17 cellular contexts compared by ENCODE assay signal in the genomic region with DNA sequence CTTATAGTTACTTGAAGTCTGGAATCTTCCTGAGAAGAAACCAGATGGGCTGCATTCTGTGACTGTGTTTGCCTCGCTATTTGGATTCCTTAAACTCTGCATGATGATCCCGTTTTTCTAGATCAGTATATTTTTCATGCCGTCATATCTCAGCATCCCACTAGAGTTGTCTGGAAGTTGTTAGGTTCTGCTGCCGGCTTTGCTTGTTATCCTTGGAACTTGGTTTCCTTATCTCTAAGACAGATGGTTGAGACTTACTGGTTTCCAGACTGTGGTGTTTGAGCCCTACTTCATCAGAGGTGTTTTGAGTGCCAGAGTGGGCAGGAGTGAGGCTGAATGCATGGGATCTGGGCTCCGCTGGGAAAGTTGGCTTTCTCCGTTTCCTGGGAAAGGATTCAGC. TPM values are rescaled to one million over a fixed set of nuclear protein-coding genes. Genes with fewer than 3 reads are reported as not detected.
DNase-seq lines count a peak whose midpoint lies in the region; ATAC-seq, FAIRE-seq and TF ChIP-seq lines count a peak whose summit lies in the region.
"Had no signal": no experiment of that assay in that cellular context is flagged by ENCODE, and none has a peak within 500 bp of the region (broad histone marks: within the 10 kb centered on the region; RNA-seq: fewer than 3 reads in every experiment).

No MANE protein-coding gene starts in this region.

- H2BK120ac ChIP-seq in H1 (replicated peaks; ENCODE audit: low read depth, low read length), result no peak overlapping the region

- no peak overlapping the region for H3K9ac ChIP-seq in H1 (replicated peaks in 1 of 4; ENCODE audit: extremely low read depth in 1 of 4, low read depth in 3 of 4, low read length in 3 of 4)
- no peak overlapping the region for H3K9ac ChIP-seq in neural progenitor cell

- FAIRE-seq in H1 (lab: Jason Lieb, UNC), result no peak

- H2AK5ac ChIP-seq in H1 (ENCODE audit: low read depth, low read length), result no peak overlapping the region

- TF ChIP-seq POLR2A in H1 (IDR thresholded peaks at IDR 0.05; ENCODE audit: control extremely low read depth in 1 of 2, low read depth in 2 of 2, low read length in 2 of 2), result no peak

- no peak overlapping the region for H3K18ac ChIP-seq in H1 (ENCODE audit: extremely low read depth, low read length)

- H3K36me3 ChIP-seq in GM23338 (ENCODE audit: insufficient read depth), result peaks cover 5% of the 10 kb centered on the region
- peaks cover 0 to 21% (median 2%) of the 10 kb centered on the region in 4 experiments; a peak in 4 of 8 replicates for H3K36me3 ChIP-seq in H1 (ENCODE audit: control insufficient read depth in 2 of 4, insufficient read depth in 4 of 4, low read length in 3 of 4)
- H3K36me3 ChIP-seq in neural progenitor cell, result no peaks in the 10 kb centered on the region
- peaks cover 6 to 85% (median 8%) of the 10 kb centered on the region in 3 experiments for H3K36me3 ChIP-seq in naive thymus-derived CD4-positive, alpha-beta T cell (ENCODE audit: control insufficient read depth in 2 of 3, insufficient read depth in 3 of 3, low read length in 3 of 3)

- H3K23ac ChIP-seq in H1 (ENCODE audit: insufficient read length), result no peak overlapping the region

- ATAC-seq in GM23338, result no peak
- no peak for ATAC-seq in WTC11
- no peak for ATAC-seq in naive thymus-derived CD4-positive, alpha-beta T cell

- TF ChIP-seq CTCF in GM23338 (conservative IDR thresholded peaks at IDR 0.05; ENCODE audit: low read depth in 2 of 2) (no peak), WTC11 (IDR thresholded peaks at IDR 0.05) (no peak), H1 (IDR thresholded peaks at IDR 0.05; ENCODE audit: control extremely low read depth in 1 of 3, insufficient read depth in 1 of 3, low read depth in 1 of 3, low read length in 3 of 3) (no peak), neural progenitor cell (IDR thresholded peaks at IDR 0.05) (no peak)

- POLR2A ChIA-PET in WTC11 (lab: Charles Lee), result no interaction called here
- POLR2A ChIA-PET in H1 (lab: Charles Lee; ENCODE audit: partially characterized antibody), result interaction anchor here (1.0 to 3.5 kb wide), 4 partner anchors 8 to 58 kb away, joined by 3 to 8 read pairs (median 4); a partner anchor contains a TSS
- POLR2A ChIA-PET in naive thymus-derived CD4-positive, alpha-beta T cell (lab: Charles Lee), result no interaction called here

- H3K4me3 Mint-ChIP-seq in GM23338 (no peak overlapping the region), WTC11 (no peak overlapping the region), neural progenitor cell (no peak overlapping the region)
- no peak overlapping the region for H3K4me3 Mint-ChIP-seq in naive thymus-derived CD4-positive, alpha-beta T cell
- H3K4me3 Mint-ChIP-seq: B cell; CD4-positive, alpha-beta memory T cell had no signal

- no peak overlapping the region for H3K56ac ChIP-seq in H1 (replicated peaks; ENCODE audit: insufficient read length, low read depth, low read length)

- H4K8ac ChIP-seq in H1 (ENCODE audit: extremely low read depth, insufficient read depth, low read length), result no peak overlapping the region

- H3F3A ChIP-seq in GM23338 (replicated peaks; ENCODE audit: low read depth) (0 out of 2 replicates have a peak, but pooled peaks cover 5% of the 10 kb centered on the region), neural progenitor cell (ENCODE audit: low read depth) (no peaks in the 10 kb centered on the region)

- H2AFZ ChIP-seq in GM23338, result no peak overlapping the region
- H2AFZ ChIP-seq in H1 (ENCODE audit: low read length), result no peak overlapping the region
- no peak overlapping the region for H2AFZ ChIP-seq in neural progenitor cell (replicated peaks)

- no peak for DNase-seq in GM23338 (ENCODE audit: low spot score)
- no peak for DNase-seq in WTC11 (ENCODE audit: low spot score)
- no peak for DNase-seq in H1 (ENCODE audit: low read depth in 1 of 2, low spot score in 2 of 2)
- DNase-seq in neural progenitor cell (ENCODE audit: low spot score), result no peak
- no peak for DNase-seq in germinal center (ENCODE audit: low spot score)
- DNase-seq in naive thymus-derived CD4-positive, alpha-beta T cell, result no peak
- no peak for DNase-seq in NCI-H2196 (lab: John Stamatoyannopoulos, UW; ENCODE audit: unreplicated experiment)
- DNase-seq: CD4-positive, alpha-beta memory T cell; DMS79 treated with DMSO at 0.1 percent for 48 hours; KBM-7; NCI-H1436; NCI-H2029; NCI-H2171; NCI-H446 treated with DMSO at 0.1 percent for 48 hours; NK-92 treated with Interleukin-12 subunit alpha and Interleukin-12 subunit beta, amount 100 ng/mL, for 24 hours; SHP77 treated with DMSO at 0.1 percent for 48 hours had no signal

- no peaks in the 10 kb centered on the region for H3K9me2 ChIP-seq in GM23338 (ENCODE audit: insufficient read depth)

- H3K9me3 ChIP-seq in H1 (ENCODE audit: insufficient read depth in 2 of 2, low read depth in 1 of 2, low read length in 1 of 2) (no peaks in the 10 kb centered on the region), neural progenitor cell (ENCODE audit: low read depth) (no peaks in the 10 kb centered on the region)
- no peaks in the 10 kb centered on the region for H3K9me3 ChIP-seq in naive thymus-derived CD4-positive, alpha-beta T cell (ENCODE audit: control insufficient read depth in 2 of 3, low read length in 3 of 3)

- H2BK20ac ChIP-seq in H1 (ENCODE audit: low read length), result no peak overlapping the region

- H3K27me3 Mint-ChIP-seq in GM23338 (ENCODE audit: insufficient read depth, low read depth, poor library complexity), result peaks cover 4% of the 10 kb centered on the region
- no peaks in the 10 kb centered on the region for H3K27me3 Mint-ChIP-seq in WTC11 (ENCODE audit: low read depth)
- no peaks in the 10 kb centered on the region for H3K27me3 Mint-ChIP-seq in neural progenitor cell (ENCODE audit: insufficient read depth, low read depth)
- no peaks in the 10 kb centered on the region for H3K27me3 Mint-ChIP-seq in naive thymus-derived CD4-positive, alpha-beta T cell
- H3K27me3 Mint-ChIP-seq: B cell; CD4-positive, alpha-beta memory T cell had no signal

- no peak for TF ChIP-seq EP300 in H1 (IDR thresholded peaks at IDR 0.05; ENCODE audit: borderline replicate concordance in 1 of 2, low read depth in 2 of 2, low read length in 2 of 2)

- intact Hi-C loops in naive thymus-derived CD4-positive, alpha-beta T cell (cut with micrococcal nuclease), result no loop called here

- H2BK12ac ChIP-seq in H1 (ENCODE audit: low read depth, low read length), result 0 out of 2 replicates have a peak overlapping the region, but pooled peaks have one; percentile 56

- H2BK5ac ChIP-seq in H1 (ENCODE audit: low read depth, low read length), result peak overlapping the region; percentile 37; the same call in 1 of the 2 replicates

- no peak overlapping the region for H4K5ac ChIP-seq in H1 (ENCODE audit: insufficient read length, low read depth, low read length)

- H3K4me2 ChIP-seq in GM23338 (peak overlapping the region; percentile 21), H1 (ENCODE audit: insufficient read depth in 1 of 2, low read depth in 2 of 2, low read length in 2 of 2) (no peak overlapping the region), neural progenitor cell (no peak overlapping the region)

- H3K79me2 ChIP-seq in GM23338 (replicated peaks; ENCODE audit: insufficient read depth), result peaks cover 12% of the 10 kb centered on the region
- peaks cover 0 to 4% of the 10 kb centered on the region in 2 experiments; a peak in 1 of 4 replicates for H3K79me2 ChIP-seq in H1 (ENCODE audit: control insufficient read depth in 1 of 2, insufficient read depth in 2 of 2, low read length in 2 of 2)
- H3K79me2 ChIP-seq in neural progenitor cell (ENCODE audit: low read depth), result peaks cover 11% of the 10 kb centered on the region

- no peak overlapping the region for H4K91ac ChIP-seq in H1 (replicated peaks; ENCODE audit: insufficient read length, low read length)

- no peak overlapping the region for H3K4ac ChIP-seq in H1 (replicated peaks; ENCODE audit: insufficient read length, low read depth, low read length)

- TF ChIP-seq RAD21 in H1 (IDR thresholded peaks at IDR 0.05 in 1 of 2, conservative IDR thresholded peaks at IDR 0.05 in 1 of 2; ENCODE audit: low read depth in 2 of 2, low read length in 2 of 2), result no peak

- H4K20me1 ChIP-seq in GM23338 (replicated peaks; ENCODE audit: insufficient read depth) (no peaks in the 10 kb centered on the region; the same call in 1 of the 2 replicates), H1 (replicated peaks in 1 of 2; ENCODE audit: control insufficient read depth in 1 of 2, insufficient read depth in 2 of 2, low read length in 2 of 2) (peaks cover 0 to 4% of the 10 kb centered on the region in 2 experiments), neural progenitor cell (ENCODE audit: low read depth) (peaks cover 26% of the 10 kb centered on the region)

- 0 out of 2 replicates have a peak, but pooled peaks cover 1% of the 10 kb centered on the region for H3K23me2 ChIP-seq in H1 (ENCODE audit: low read depth, low read length)

- H3K27ac ChIP-seq in GM23338 (ENCODE audit: low read depth), result peak overlapping the region; percentile 82; the same call in 1 of the 2 replicates
- H3K27ac ChIP-seq in H1 (ENCODE audit: low read depth, low read length), result no peak overlapping the region
- H3K27ac ChIP-seq in neural progenitor cell, result no peak overlapping the region
- no peak overlapping the region for H3K27ac ChIP-seq in naive thymus-derived CD4-positive, alpha-beta T cell (ENCODE audit: low read depth, low read length)

- H3K4me1 Mint-ChIP-seq in GM23338, result peaks cover 45% of the 10 kb centered on the region
- H3K4me1 Mint-ChIP-seq in WTC11, result peaks cover 44% of the 10 kb centered on the region
- peaks cover 13% of the 10 kb centered on the region for H3K4me1 Mint-ChIP-seq in neural progenitor cell
- peaks cover 2 to 14% (median 11%) of the 10 kb centered on the region in 7 donors for H3K4me1 Mint-ChIP-seq in naive thymus-derived CD4-positive, alpha-beta T cell

- H3K27me3 ChIP-seq in GM23338 (ENCODE audit: insufficient read depth), result no peaks in the 10 kb centered on the region
- no peaks in the 10 kb centered on the region for H3K27me3 ChIP-seq in H1 (replicated peaks in 1 of 4; ENCODE audit: control insufficient read depth in 3 of 4, extremely low read depth in 1 of 4, insufficient read depth in 3 of 4, low read length in 3 of 4)
- no peaks in the 10 kb centered on the region for H3K27me3 ChIP-seq in neural progenitor cell
- no peaks in the 10 kb centered on the region for H3K27me3 ChIP-seq in naive thymus-derived CD4-positive, alpha-beta T cell (ENCODE audit: control insufficient read depth in 2 of 2, insufficient read depth in 2 of 2, low read length in 2 of 2)

- no peak overlapping the region for H3K4me3 ChIP-seq in GM23338
- no peak overlapping the region for H3K4me3 ChIP-seq in H1 (ENCODE audit: extremely low read depth in 1 of 4, insufficient read depth in 2 of 4, low read depth in 3 of 4, low read length in 4 of 4)
- H3K4me3 ChIP-seq in neural progenitor cell, result no peak overlapping the region
- H3K4me3 ChIP-seq in naive thymus-derived CD4-positive, alpha-beta T cell (ENCODE audit: low read length), result no peak overlapping the region

- H3K79me1 ChIP-seq in H1 (ENCODE audit: low read depth, low read length), result peaks cover 4% of the 10 kb centered on the region

- H3K4me1 ChIP-seq in GM23338 (ENCODE audit: insufficient read depth), result peaks cover 37% of the 10 kb centered on the region
- H3K4me1 ChIP-seq in H1 (replicated peaks in 1 of 4; ENCODE audit: control insufficient read depth in 3 of 4, insufficient read depth in 4 of 4, low read length in 3 of 4), result peaks cover 5 to 19% (median 14%) of the 10 kb centered on the region in 4 experiments
- H3K4me1 ChIP-seq in neural progenitor cell, result no peaks in the 10 kb centered on the region
- H3K4me1 ChIP-seq in naive thymus-derived CD4-positive, alpha-beta T cell (ENCODE audit: control insufficient read depth in 2 of 2, insufficient read depth in 2 of 2, low read length in 2 of 2), result no peaks in the 10 kb centered on the region

- WGBS in H1 (ENCODE audit: extremely low coverage in 1 of 2, insufficient coverage in 1 of 2, insufficient read length in 1 of 2, insufficient replicate concordance in 2 of 2, low coverage in 1 of 2, low lambda C conversion rate in 2 of 2, missing lambda C conversion rate in 1 of 2), 2 experiments, result 92% methylated on average over 6 of the region's 6 CpGs; no CpG with 5 or more reads in 1 of the 2 experiments

- H3K14ac ChIP-seq in H1 (ENCODE audit: insufficient read length), result no peak overlapping the region

- CTCF ChIA-PET in WTC11 (lab: Charles Lee) (interaction anchor here (4.7 to 6.9 kb wide), 2 partner anchors 15 to 50 kb away, joined by 30 to 45 read pairs; a partner anchor contains a TSS), H1 (lab: Charles Lee; ENCODE audit: partially characterized antibody) (interaction anchor here (1.0 to 1.5 kb wide), 3 partner anchors 15 to 52 kb away, joined by 3 to 6 read pairs (median 3); no protein-coding TSS in a partner anchor)
- CTCF ChIA-PET in naive thymus-derived CD4-positive, alpha-beta T cell (lab: Charles Lee), result no interaction called here

- peak overlapping the region; percentile 75 for H3K27ac Mint-ChIP-seq in GM23338
- H3K27ac Mint-ChIP-seq in WTC11, result peak overlapping the region; percentile 11
- H3K27ac Mint-ChIP-seq in neural progenitor cell, result peak overlapping the region; percentile 35
- peak overlapping the region in 1 of 9 donors; percentile 63 for H3K27ac Mint-ChIP-seq in naive thymus-derived CD4-positive, alpha-beta T cell
- H3K27ac Mint-ChIP-seq: B cell had no signal

- H3K9me3 Mint-ChIP-seq in GM23338 (no peaks in the 10 kb centered on the region), WTC11 (no peaks in the 10 kb centered on the region), neural progenitor cell (no peaks in the 10 kb centered on the region)
- no peaks in the 10 kb centered on the region for H3K9me3 Mint-ChIP-seq in naive thymus-derived CD4-positive, alpha-beta T cell
- H3K9me3 Mint-ChIP-seq: CD4-positive, alpha-beta memory T cell had no signal

- peaks cover 31% of the 10 kb centered on the region; the same call in 2 of the 3 replicates for H3K36me3 Mint-ChIP-seq in GM23338 (ENCODE audit: low read depth)
- H3K36me3 Mint-ChIP-seq in WTC11, result peaks cover 21% of the 10 kb centered on the region
- H3K36me3 Mint-ChIP-seq in neural progenitor cell, result peaks cover 13% of the 10 kb centered on the region
- peaks cover 5 to 48% (median 15%) of the 10 kb centered on the region in 5 donors for H3K36me3 Mint-ChIP-seq in naive thymus-derived CD4-positive, alpha-beta T cell

- no peak overlapping the region for H2BK15ac ChIP-seq in H1 (ENCODE audit: low read length)

RNA-seq across cellular contexts. Expression of a gene that starts 50.3 kb away (rescaled TPM):
- total RNA-seq in GM23338 (2014; rRNA removed; shearing (Covaris generic)), result 40.1 and 40.8 TPM in 2 replicates
- polyA plus RNA-seq in GM23338 (2016; fragmentation: Nextera tagmentation; extraction: Ambion mirVana), result 16.8 and 17.5 TPM in 2 replicates
- 49.1 to 56.6 TPM (median 54.9 TPM) in 3 replicates for total RNA-seq in WTC11 (2021)
- total RNA-seq in H1 (2021; fragmentation: NEBNext Ultra II Directional; extraction: Animal tissue kit (Norgen Biotek cat#: 25700)), result 56.2 and 57.0 TPM in 2 replicates
- polyA plus RNA-seq in H1 (2011; rRNA removed), result 38.0 and 54.0 TPM in 2 replicates
- 36.7 TPM for polyA plus RNA-seq in H1 (2011; cell fraction: cytosol; rRNA removed)
- 22.3 TPM for polyA plus RNA-seq in H1 (2011; cell fraction: nucleus; rRNA removed)
- polyA plus RNA-seq in H1 (2012, experiment 1 of 2), result 18.8 to 29.1 TPM (median 24.2 TPM) in 4 replicates
- 22.1 TPM for polyA plus RNA-seq in H1 (2012, experiment 2 of 2)
- polyA plus RNA-seq in H1 (2013, experiment 1 of 2), result 30.3 TPM
- polyA plus RNA-seq in H1 (2013, experiment 2 of 2), result 38.2 TPM
- polyA minus RNA-seq in H1 (2011; rRNA and poly(A)+ RNA removed), result 98.2 and 160 TPM in 2 replicates
- 25.1 TPM for polyA minus RNA-seq in H1 (2011; cell fraction: cytosol; rRNA and poly(A)+ RNA removed)
- polyA minus RNA-seq in H1 (2011; cell fraction: nucleus; rRNA and poly(A)+ RNA removed), result 31.9 TPM
- 53.8 and 59.8 TPM in 2 replicates for total RNA-seq in neural progenitor cell (ENCODE audit: low replicate concordance)
- total RNA-seq in naive thymus-derived CD4-positive, alpha-beta T cell, result 10 to 100 TPM; 48.3 to 58.3 (median 57.8) TPM
- 10 to 100 TPM; 34.9 to 37.8 TPM for polyA plus RNA-seq in naive thymus-derived CD4-positive, alpha-beta T cell

RNA-seq across cellular contexts. Expression of a gene that starts 57.3 kb away (rescaled TPM):
- total RNA-seq in GM23338 (2014; rRNA removed; shearing (Covaris generic)), result 413 and 428 TPM in 2 replicates
- polyA plus RNA-seq in GM23338 (2016; fragmentation: Nextera tagmentation; extraction: Ambion mirVana) (349 and 353 TPM in 2 replicates), H1 (2011; rRNA removed) (737 and 756 TPM in 2 replicates)
- total RNA-seq in WTC11 (2021) (239 to 262 TPM (median 240 TPM) in 3 replicates), neural progenitor cell (ENCODE audit: low replicate concordance) (245 and 323 TPM in 2 replicates)
- total RNA-seq in H1 (2021; fragmentation: NEBNext Ultra II Directional; extraction: Animal tissue kit (Norgen Biotek cat#: 25700)), result 286 and 290 TPM in 2 replicates
- polyA plus RNA-seq in H1 (2011; cell fraction: cytosol; rRNA removed), result 693 TPM
- polyA plus RNA-seq in H1 (2011; cell fraction: nucleus; rRNA removed), result 226 TPM
- polyA plus RNA-seq in H1 (2012, experiment 1 of 2), result 284 to 364 TPM (median 320 TPM) in 4 replicates
- polyA plus RNA-seq in H1 (2012, experiment 2 of 2), result 92.9 TPM
- polyA plus RNA-seq in H1 (2013, experiment 1 of 2), result 184 TPM
- 177 TPM for polyA plus RNA-seq in H1 (2013, experiment 2 of 2)
- 235 and 271 TPM in 2 replicates for polyA minus RNA-seq in H1 (2011; rRNA and poly(A)+ RNA removed)
- polyA minus RNA-seq in H1 (2011; cell fraction: cytosol; rRNA and poly(A)+ RNA removed), result 276 TPM
- 139 TPM for polyA minus RNA-seq in H1 (2011; cell fraction: nucleus; rRNA and poly(A)+ RNA removed)
- 100 to 1,000 TPM in 1 of 5 experiments, 10 to 100 TPM in 4; 21.6 to 392 (median 39.3) TPM for total RNA-seq in naive thymus-derived CD4-positive, alpha-beta T cell
- polyA plus RNA-seq in naive thymus-derived CD4-positive, alpha-beta T cell, result 10 to 100 TPM; 48.3 to 67.4 TPM
